ENCODE assay signal across 9 cellular contexts in genomic region chr15:48646364-48646763, GRCh38. TPM values are rescaled to one million over a fixed set of nuclear protein-coding genes. Genes with fewer than 3 reads are reported as not detected.
A peak's percentile ranks its signal among the peaks of the same experiment; 100 is the strongest.
DNase-seq lines count a peak whose midpoint lies in the region; ATAC-seq and TF ChIP-seq lines count a peak whose summit lies in the region.
"Had no signal": no experiment of that assay in that cellular context is flagged by ENCODE, and none has a peak within 500 bp of the region (broad histone marks: within the 10 kb centered on the region; RNA-seq: fewer than 3 reads in every experiment).

No MANE protein-coding gene starts in this region.

- TF ChIP-seq EP300 in gastroesophageal sphincter (IDR thresholded peaks at IDR 0.05), result no peak

- intact Hi-C loops in sciatic nerve (cut with DNase I), result loop anchor here (10.0 kb wide), 2 partner anchors 122 to 282 kb away; no protein-coding TSS in a partner anchor

- peak overlapping the region; percentile 91 for H3K27ac ChIP-seq in SJCRH30
- H3K27ac ChIP-seq in gastroesophageal sphincter, result peak overlapping the region; percentile 83 to 98 (median 96)
- H3K27ac ChIP-seq: KMS-11 had no signal

- 48% methylated on average over 2 of the region's 9 CpGs; no CpG with 5 or more reads in 1 of the 2 donors for WGBS in gastroesophageal sphincter (ENCODE audit: low coverage in 1 of 2), 2 donors

- H3K4me3 ChIP-seq in GM06990 (replicated peaks; ENCODE audit: low read depth, low read length), result peak overlapping the region; percentile 85
- H3K4me3 ChIP-seq in SJCRH30, result peak overlapping the region; percentile 74
- peak overlapping the region; percentile 67 to 84 for H3K4me3 ChIP-seq in gastroesophageal sphincter

- no peaks in the 10 kb centered on the region for H3K4me1 ChIP-seq in SJCRH30
- peaks cover 0 to 44% (median 7%) of the 10 kb centered on the region in 3 donors for H3K4me1 ChIP-seq in gastroesophageal sphincter

- DNase-seq in GM06990 (ENCODE audit: extremely low read depth, insufficient read length) (no peak), SJCRH30 (peak in 1 of 2 experiments; percentile 21), sciatic nerve (ENCODE audit: low spot score) (no peak), DMS79 treated with DMSO at 0.1 percent for 48 hours (lab: John Stamatoyannopoulos, UW) (no peak), NCI-H187 (lab: John Stamatoyannopoulos, UW) (no peak)

- TF ChIP-seq CTCF in GM06990 (IDR thresholded peaks at IDR 0.05; ENCODE audit: insufficient read depth, low read length, poor library complexity, severe bottlenecking) (no peak), gastroesophageal sphincter (IDR thresholded peaks at IDR 0.05) (no peak)

- H3K9me3 ChIP-seq in SJCRH30 (replicated peaks), result no peaks in the 10 kb centered on the region
- no peaks in the 10 kb centered on the region for H3K9me3 ChIP-seq in gastroesophageal sphincter

- ATAC-seq in gastroesophageal sphincter, result no peak
- peak; percentile 5 for ATAC-seq in sciatic nerve
- no peak for ATAC-seq in HG03457 (IDR thresholded peaks at IDR 0.05; ENCODE audit: unreplicated experiment)
- ATAC-seq in HG03025 (IDR thresholded peaks at IDR 0.05; ENCODE audit: low FRiP score, unreplicated experiment), result no peak

- H3K36me3 ChIP-seq in GM06990 (ENCODE audit: control insufficient read depth, insufficient read depth, low read length) (no peaks in the 10 kb centered on the region), SJCRH30 (no peaks in the 10 kb centered on the region), gastroesophageal sphincter (no peaks in the 10 kb centered on the region)

- H3K27me3 ChIP-seq in GM06990 (replicated peaks; ENCODE audit: control insufficient read depth, insufficient read depth, low read length), result no peaks in the 10 kb centered on the region
- no peaks in the 10 kb centered on the region for H3K27me3 ChIP-seq in SJCRH30
- no peaks in the 10 kb centered on the region for H3K27me3 ChIP-seq in gastroesophageal sphincter

- no peak for TF ChIP-seq POLR2A in gastroesophageal sphincter (IDR thresholded peaks at IDR 0.05)

RNA-seq across cellular contexts. Expression of gene FBN1, which starts 0.9 kb away (rescaled TPM):
- 31.6 and 33.5 TPM in 2 replicates for total RNA-seq in SJCRH30 (2014; rRNA removed; shearing (Covaris generic))
- 100 to 1,000 TPM; 153 to 266 (median 203) TPM for total RNA-seq in gastroesophageal sphincter
- total RNA-seq in sciatic nerve, result 135 TPM
